In the genomic region with DNA sequence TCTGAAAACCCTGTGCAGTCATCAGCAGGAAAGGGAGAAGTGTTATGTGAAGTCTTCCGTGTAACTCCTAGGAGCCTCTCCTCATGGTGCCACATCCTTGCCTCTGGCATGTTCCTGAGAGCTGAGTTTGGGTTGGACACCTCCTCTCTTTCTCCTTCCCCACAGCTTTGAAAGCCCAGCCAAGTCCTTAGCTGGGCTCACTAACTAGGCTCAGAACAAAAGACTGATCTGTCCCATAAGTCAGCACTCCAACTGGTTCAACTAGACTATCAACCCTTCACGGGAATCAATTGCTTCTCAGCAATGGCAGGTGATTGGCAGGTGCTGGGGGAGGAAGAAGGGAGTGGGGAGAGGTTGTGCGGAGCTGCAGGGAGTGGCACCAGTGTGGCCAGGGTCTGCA, we compare ENCODE assay signal across 21 cellular contexts.
A peak's percentile ranks its signal among the peaks of the same experiment; 100 is the strongest.
DNase-seq lines count a peak whose midpoint lies in the region; ATAC-seq, FAIRE-seq and TF ChIP-seq lines count a peak whose summit lies in the region.
"Had no signal": no experiment of that assay in that cellular context is flagged by ENCODE, and none has a peak within 500 bp of the region (broad histone marks: within the 10 kb centered on the region; RNA-seq: fewer than 3 reads in every experiment).

No MANE protein-coding gene starts in this region.

- H3K79me2 ChIP-seq in neural cell (replicated peaks; ENCODE audit: insufficient read depth, low read length) (no peaks in the 10 kb centered on the region), HepG2 (ENCODE audit: insufficient read depth, low read length) (no peaks in the 10 kb centered on the region)

- H3K4me1 ChIP-seq in HepG2 (ENCODE audit: insufficient read depth, low read length): no peaks in the 10 kb centered on the region
- H3K4me1 ChIP-seq: HAP-1 had no signal

- ATAC-seq in GM21825 (IDR thresholded peaks at IDR 0.05; ENCODE audit: unreplicated experiment): no peak
- no peak for ATAC-seq in HG02763 (IDR thresholded peaks at IDR 0.05; ENCODE audit: unreplicated experiment)
- ATAC-seq in HepG2: no peak

- no peak for FAIRE-seq in HepG2 (lab: Jason Lieb, UNC)
- FAIRE-seq: A204.1, G401.6, GM12892, GM18507 had no signal

- H3K36me3 ChIP-seq in SK-N-MC (ENCODE audit: insufficient read depth, low read length): no peaks in the 10 kb centered on the region
- H3K36me3 ChIP-seq in neural cell (ENCODE audit: insufficient read depth, low read length): no peaks in the 10 kb centered on the region
- H3K36me3 ChIP-seq in HepG2 (replicated peaks in 1 of 2; ENCODE audit: control insufficient read depth in 1 of 2, insufficient read depth in 2 of 2, low read length in 2 of 2): no peaks in the 10 kb centered on the region
- H3K36me3 ChIP-seq: HAP-1 had no signal

- H3K27ac ChIP-seq in SK-N-MC: no peak overlapping the region
- H3K27ac ChIP-seq in neural cell (ENCODE audit: low read length): no peak overlapping the region
- no peak overlapping the region for H3K27ac ChIP-seq in HepG2 (ENCODE audit: extremely low read length, insufficient read depth, low read length)
- H3K27ac ChIP-seq: C4-2B had no signal

- H3K9ac ChIP-seq in SK-N-MC (ENCODE audit: insufficient read length): no peak overlapping the region
- H3K9ac ChIP-seq in neural cell (ENCODE audit: low read length): no peak overlapping the region
- H3K9ac ChIP-seq in HepG2 (ENCODE audit: insufficient read depth, low read depth, low read length): no peak overlapping the region

- peak overlapping the region; percentile 87 for H3K27ac Mint-ChIP-seq in type B pancreatic cell
- H3K27ac Mint-ChIP-seq: CD4-positive, alpha-beta memory T cell had no signal

- peaks cover 10% of the 10 kb centered on the region for H3K9me3 Mint-ChIP-seq in type B pancreatic cell

- H3K4me3 Mint-ChIP-seq in type B pancreatic cell: peak overlapping the region; percentile 72
- H3K4me3 Mint-ChIP-seq: CD4-positive, alpha-beta memory T cell had no signal

- no peaks in the 10 kb centered on the region for H3K9me2 ChIP-seq in neural cell (ENCODE audit: insufficient read depth, low read length)

- no peak for TF ChIP-seq POLR2A in HepG2 (IDR thresholded peaks at IDR 0.05; ENCODE audit: insufficient read depth in 1 of 2, low read depth in 2 of 2, low read length in 2 of 2)

- BruUV-seq in HepG2 (replicated peaks; lab: Mats Ljungman, UMichigan): no TSS peak

- H4K20me1 ChIP-seq in neural cell (ENCODE audit: insufficient read depth) (no peaks in the 10 kb centered on the region), HepG2 (ENCODE audit: insufficient read depth, low read length) (no peaks in the 10 kb centered on the region)

- DNase-seq in DMS53 treated with DMSO at 0.1 percent for 48 hours (lab: John Stamatoyannopoulos, UW; ENCODE audit: unreplicated experiment) (peak; percentile 46), SK-N-MC (ENCODE audit: low read depth, low spot score) (no peak), type B pancreatic cell (ENCODE audit: extremely low spot score, unreplicated experiment) (no peak), GM10266 (ENCODE audit: extremely low spot score) (no peak), HepG2 (ENCODE audit: low spot score) (no peak)
- DNase-seq: AML-193; CD4-positive, alpha-beta memory T cell; DMS153; DND-41; EL; Kasumi-1; KG1 had no signal

- 9% methylated on average over 3 of the region's 3 CpGs for WGBS in HepG2 (ENCODE audit: low lambda C conversion rate)

- no peak for TF ChIP-seq RAD21 in neural cell (conservative IDR thresholded peaks at IDR 0.05)
- no peak for TF ChIP-seq RAD21 in HepG2 (CRISPR knock-in tag; IDR thresholded peaks at IDR 0.05)

- H3K36me3 Mint-ChIP-seq in type B pancreatic cell: no peaks in the 10 kb centered on the region
- H3K36me3 Mint-ChIP-seq: CD4-positive, alpha-beta memory T cell had no signal

- in situ Hi-C loops in HepG2 (cut with HindIII; ENCODE audit: extremely low pct_ligation_motif_present, low pct_unique_long_range_greater_than_20kb): no loop called here

- no peaks in the 10 kb centered on the region for H3K27me3 Mint-ChIP-seq in type B pancreatic cell

- no peaks in the 10 kb centered on the region for H3F3A ChIP-seq in neural cell (ENCODE audit: insufficient read depth, low read length, poor library complexity, severe bottlenecking)

- H2AFZ ChIP-seq in neural cell (ENCODE audit: low read depth, low read length): no peak overlapping the region
- no peak overlapping the region for H2AFZ ChIP-seq in HepG2 (ENCODE audit: low read length)

- TF ChIP-seq EP300 in neural cell (conservative IDR thresholded peaks at IDR 0.05; ENCODE audit: poor library complexity, severe bottlenecking): peak; percentile 22
- no peak for TF ChIP-seq EP300 in HepG2 (IDR thresholded peaks at IDR 0.05; ENCODE audit: low read depth in 2 of 2, low read length in 2 of 2)
- no peak for TF ChIP-seq EP300 in HepG2 (CRISPR knock-in tag; IDR thresholded peaks at IDR 0.05; ENCODE audit: borderline replicate concordance)

- TF ChIP-seq CTCF in neural cell (IDR thresholded peaks at IDR 0.05; ENCODE audit: poor library complexity, severe bottlenecking) (no peak), type B pancreatic cell (conservative IDR thresholded peaks at IDR 0.05) (no peak), GM10266 (IDR thresholded peaks at IDR 0.05; ENCODE audit: control insufficient read depth, insufficient read depth, low read depth, missing control alignments) (no peak), HepG2 (CRISPR knock-in tag; IDR thresholded peaks at IDR 0.05) (no peak)

- CTCF ChIA-PET in HepG2 (lab: Yijun Ruan, JAX; ENCODE audit: low intra/inter-chr PET ratio, low total read pairs): no interaction called here

- POLR2A ChIA-PET in HepG2 (lab: Yijun Ruan, JAX): no interaction called here

- intact Hi-C loops in HepG2 (cut with micrococcal nuclease; ENCODE audit: unreplicated experiment): no loop called here

- peaks cover 4% of the 10 kb centered on the region for H3K4me1 Mint-ChIP-seq in type B pancreatic cell (ENCODE audit: unreplicated experiment)

- H3K9me3 ChIP-seq in SK-N-MC (ENCODE audit: low read depth, low read length): no peaks in the 10 kb centered on the region
- no peaks in the 10 kb centered on the region for H3K9me3 ChIP-seq in neural cell (ENCODE audit: low read length)
- no peaks in the 10 kb centered on the region for H3K9me3 ChIP-seq in HepG2 (ENCODE audit: low read length)
- H3K9me3 ChIP-seq: HAP-1 had no signal

- H3K27me3 ChIP-seq in neural cell (ENCODE audit: insufficient read depth, low read depth, low read length) (no peaks in the 10 kb centered on the region), HepG2 (ENCODE audit: control insufficient read depth in 1 of 2, insufficient read depth in 2 of 2, low read length in 2 of 2) (peaks cover 1 to 3% of the 10 kb centered on the region in 2 experiments; a peak in 2 of 5 replicates)

- peak overlapping the region; percentile 57; the same call in 1 of the 2 replicates for H3K4me3 ChIP-seq in SK-N-MC
- H3K4me3 ChIP-seq in neural cell (ENCODE audit: low read length): no peak overlapping the region
- H3K4me3 ChIP-seq in HepG2 (replicated peaks in 1 of 3; ENCODE audit: insufficient read depth in 1 of 3, low read depth in 2 of 3, low read length in 3 of 3): no peak overlapping the region
- H3K4me3 ChIP-seq: HAP-1 had no signal

- no peak overlapping the region for H3K4me2 ChIP-seq in neural cell (ENCODE audit: low read length)
- no peak overlapping the region for H3K4me2 ChIP-seq in HepG2 (ENCODE audit: low read depth, low read length)

TF ChIP-seq in neural cell, 6 proteins besides CTCF, POLR2A, EP300 and RAD21 (continues in another document):
- TF ChIP-seq EZH2 (IDR thresholded peaks at IDR 0.05; ENCODE audit: borderline replicate concordance, insufficient read depth, low read length, poor library complexity, severe bottlenecking) (no peak), MXI1 (conservative IDR thresholded peaks at IDR 0.05; ENCODE audit: poor library complexity, severe bottlenecking) (no peak), TAF1 (IDR thresholded peaks at IDR 0.05; ENCODE audit: low read depth) (no peak)

TF ChIP-seq in HepG2, 621 proteins besides CTCF, POLR2A, EP300 and RAD21 (continues in another document):
- TF ChIP-seq, protein P1, sequence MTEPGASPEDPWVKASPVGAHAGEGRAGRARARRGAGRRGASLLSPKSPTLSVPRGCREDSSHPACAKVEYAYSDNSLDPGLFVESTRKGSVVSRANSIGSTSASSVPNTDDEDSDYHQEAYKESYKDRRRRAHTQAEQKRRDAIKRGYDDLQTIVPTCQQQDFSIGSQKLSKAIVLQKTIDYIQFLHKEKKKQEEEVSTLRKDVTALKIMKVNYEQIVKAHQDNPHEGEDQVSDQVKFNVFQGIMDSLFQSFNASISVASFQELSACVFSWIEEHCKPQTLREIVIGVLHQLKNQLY (CRISPR knock-in tag; IDR thresholded peaks at IDR 0.05): no peak
